Comparison of ENCODE assay signal across 8 cellular contexts in genomic region chr17:44947461-44948314, GRCh38. TPM values are rescaled to one million over a fixed set of nuclear protein-coding genes. Genes with fewer than 3 reads are reported as not detected.
DNase-seq lines count a peak whose midpoint lies in the region; ATAC-seq and TF ChIP-seq lines count a peak whose summit lies in the region.

Gene KIF18B (minus strand): TSS chr17:44947773. CDS start chr17:44936344, 11,429 bp downstream.

- H3K4me1 ChIP-seq in BLaER1 treated with 17β-estradiol and CSF1 and Interleukin-3, amounts not matched to agents 10 nM and 100 nM: peaks cover 14 to 42% (median 29%) of the 10 kb centered on the region in 10 experiments
- H3K4me1 ChIP-seq in colonic mucosa: no peaks in the 10 kb centered on the region

- TF ChIP-seq CTCF in colonic mucosa (IDR thresholded peaks at IDR 0.05): no peak

- DNase-seq in GM19240 (ENCODE audit: insufficient read length, low spot score): peak; percentile 97
- DNase-seq in NCI-H526 treated with DMSO at 0.1 percent for 48 hours (lab: John Stamatoyannopoulos, UW): peak; percentile 96
- DNase-seq in activated CD4-positive, alpha-beta T cell treated with anti-CD3 and anti-CD28 coated beads for 48 hours: peak; percentile 96
- DNase-seq in colonic mucosa: peak; percentile 95
- DNase-seq in left kidney (ENCODE audit: low read depth, low spot score): peak; percentile 98
- peak; percentile 94 for DNase-seq in stimulated activated CD4-positive, alpha-beta T cell treated with anti-CD3 and anti-CD28 coated beads, Interleukin-1b, Interleukin-23, amount 100 ng/mL, for 48 hours

- peak within 1 kb of the TSS; percentile 18 to 95 (median 91); a peak in 21 of 22 replicates for H3K27ac ChIP-seq in BLaER1 treated with 17β-estradiol and CSF1 and Interleukin-3, amounts not matched to agents 10 nM and 100 nM
- no peak within 1 kb of the TSS for H3K27ac ChIP-seq in colonic mucosa

- H4K20me1 ChIP-seq in BLaER1 treated with 17β-estradiol and CSF1 and Interleukin-3, amounts not matched to agents 10 nM and 100 nM: peaks cover 0 to 12% (median 7%) of the 10 kb centered on the region in 11 experiments; a peak in 12 of 22 replicates

- peaks cover 0 to 32% (median 30%) of the 10 kb centered on the region in 11 experiments; a peak in 14 of 22 replicates for H3K36me3 ChIP-seq in BLaER1 treated with 17β-estradiol and CSF1 and Interleukin-3, amounts not matched to agents 10 nM and 100 nM
- H3K36me3 ChIP-seq in colonic mucosa: no peaks in the 10 kb centered on the region

- peak within 1 kb of the TSS; percentile 71 to 98 (median 89) for H3K4me2 ChIP-seq in BLaER1 treated with 17β-estradiol and CSF1 and Interleukin-3, amounts not matched to agents 10 nM and 100 nM

- no peaks in the 10 kb centered on the region for H3K27me3 ChIP-seq in BLaER1 treated with 17β-estradiol and CSF1 and Interleukin-3, amounts not matched to agents 10 nM and 100 nM
- no peaks in the 10 kb centered on the region for H3K27me3 ChIP-seq in colonic mucosa

- H3K4me3 ChIP-seq in BLaER1 treated with 17β-estradiol and CSF1 and Interleukin-3, amounts not matched to agents 10 nM and 100 nM: peak within 1 kb of the TSS; percentile 68 to 94 (median 84)
- H3K4me3 ChIP-seq in colonic mucosa: peak within 1 kb of the TSS; percentile 78

- peaks cover 0 to 4% (median 0%) of the 10 kb centered on the region in 11 experiments; a peak in 1 of 22 replicates for H3K9me3 ChIP-seq in BLaER1 treated with 17β-estradiol and CSF1 and Interleukin-3, amounts not matched to agents 10 nM and 100 nM (replicated peaks in 1 of 11)
- no peaks in the 10 kb centered on the region for H3K9me3 ChIP-seq in colonic mucosa

- peak within 1 kb of the TSS; percentile 56 to 96 (median 91) for H3K9ac ChIP-seq in BLaER1 treated with 17β-estradiol and CSF1 and Interleukin-3, amounts not matched to agents 10 nM and 100 nM
- H3K9ac ChIP-seq in colonic mucosa (ENCODE audit: low read depth in 2 of 2, low read length in 2 of 2): peak within 1 kb of the TSS; percentile 67 to 76

- intact Hi-C loops in colonic mucosa (cut with DNase I): no loop called here

- peak; percentile 76 for ATAC-seq in HG03460 (IDR thresholded peaks at IDR 0.05; ENCODE audit: unreplicated experiment)

RNA-seq across cellular contexts. Expression of gene KIF18B, which starts in this region (rescaled TPM):
- total RNA-seq in colonic mucosa: 10 to 100 TPM in 1 of 2 donors, 1 to 10 TPM in 1; 5.7 to 45.5 TPM
